ENCODE assay signal across 8 cellular contexts in the genomic region with DNA sequence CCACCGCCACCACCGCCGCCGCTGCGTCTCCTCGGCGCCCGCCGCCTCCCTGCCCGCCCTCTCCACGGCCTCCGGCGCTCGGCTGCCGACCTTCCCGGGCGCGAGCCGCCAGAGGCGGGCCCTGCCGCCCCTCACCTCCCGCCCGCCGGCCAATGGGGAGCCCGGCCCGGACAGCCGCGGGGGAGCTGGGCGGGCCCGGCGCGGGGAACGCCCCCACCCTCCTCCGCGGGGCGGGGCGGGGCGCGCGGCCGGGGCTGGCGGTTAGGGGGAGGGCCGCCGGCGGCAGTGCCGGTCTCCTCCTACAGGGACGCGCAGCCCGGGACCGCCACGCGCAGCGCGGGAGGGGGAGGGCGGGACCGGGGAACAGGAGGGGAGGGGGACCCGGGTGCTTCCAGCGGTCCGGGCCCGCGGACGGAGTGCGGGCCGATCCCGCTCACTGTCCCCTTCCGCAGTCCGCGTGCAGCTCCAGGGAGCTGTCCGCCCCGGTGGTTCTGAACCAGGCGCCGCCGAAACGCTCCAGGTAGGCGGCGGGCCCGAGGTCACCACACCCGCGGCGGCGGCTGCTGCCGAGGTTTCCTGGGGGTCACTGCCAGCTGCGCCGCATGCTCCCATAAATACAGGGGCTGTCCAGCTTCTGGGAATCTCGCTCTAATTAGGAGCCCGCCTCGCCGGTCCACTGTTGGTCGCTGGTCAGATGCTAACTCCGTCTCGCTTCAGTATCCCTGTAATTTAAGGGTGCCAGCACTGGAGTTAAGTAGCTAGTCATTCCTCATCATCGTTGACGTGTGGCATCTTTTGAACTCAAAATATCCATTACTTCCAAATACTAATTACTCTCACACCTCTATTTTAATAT. TPM values are rescaled to one million over a fixed set of nuclear protein-coding genes. Genes with fewer than 3 reads are reported as not detected.
DNase-seq lines count a peak whose midpoint lies in the region; ATAC-seq and TF ChIP-seq lines count a peak whose summit lies in the region.

A gene with protein sequence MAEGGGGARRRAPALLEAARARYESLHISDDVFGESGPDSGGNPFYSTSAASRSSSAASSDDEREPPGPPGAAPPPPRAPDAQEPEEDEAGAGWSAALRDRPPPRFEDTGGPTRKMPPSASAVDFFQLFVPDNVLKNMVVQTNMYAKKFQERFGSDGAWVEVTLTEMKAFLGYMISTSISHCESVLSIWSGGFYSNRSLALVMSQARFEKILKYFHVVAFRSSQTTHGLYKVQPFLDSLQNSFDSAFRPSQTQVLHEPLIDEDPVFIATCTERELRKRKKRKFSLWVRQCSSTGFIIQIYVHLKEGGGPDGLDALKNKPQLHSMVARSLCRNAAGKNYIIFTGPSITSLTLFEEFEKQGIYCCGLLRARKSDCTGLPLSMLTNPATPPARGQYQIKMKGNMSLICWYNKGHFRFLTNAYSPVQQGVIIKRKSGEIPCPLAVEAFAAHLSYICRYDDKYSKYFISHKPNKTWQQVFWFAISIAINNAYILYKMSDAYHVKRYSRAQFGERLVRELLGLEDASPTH (minus strand): TSS at position 87 of the 856 bp plus-strand sequence. CDS start 404 bp downstream, outside the sequence.

- no peak for TF ChIP-seq CTCF in WI38 (IDR thresholded peaks at IDR 0.05; ENCODE audit: low read depth, low read length)
- TF ChIP-seq CTCF in kidney epithelial cell (IDR thresholded peaks at IDR 0.05; ENCODE audit: insufficient read depth, low read length, poor library complexity, severe bottlenecking): no peak

- H3K27me3 Mint-ChIP-seq in central memory CD8-positive, alpha-beta T cell: peaks cover 57% of the 10 kb centered on the region

- no peak within 1 kb of the TSS for H3K27ac Mint-ChIP-seq in central memory CD8-positive, alpha-beta T cell (ENCODE audit: low read depth)

- no peaks in the 10 kb centered on the region for H3K36me3 ChIP-seq in kidney epithelial cell (ENCODE audit: control insufficient read depth, insufficient read depth, low read length)

- DNase-seq in activated gamma-delta T cell treated with Interleukin-2 at 50 U/mL for 16 hours (peak; percentile 36), activated gamma-delta T cell (lab: John Stamatoyannopoulos, UW) (no peak), NCI-H2107 (lab: John Stamatoyannopoulos, UW) (peak; percentile 95), kidney epithelial cell (ENCODE audit: low read depth) (no peak)
- peak in 1 of 2 donors; percentile 13 for DNase-seq in central memory CD8-positive, alpha-beta T cell (ENCODE audit: low spot score in 2 of 2)
- DNase-seq in stimulated activated CD4-positive, alpha-beta T cell treated with anti-CD3 and anti-CD28 coated beads, Interleukin-1b, Interleukin-23, amount 100 ng/mL, for 24 hours (ENCODE audit: low read depth in 4 of 4, low spot score in 1 of 4): peak in 3 of 4 experiments; percentile 34 to 53 (median 43)

- peaks cover 6% of the 10 kb centered on the region for H3K4me1 Mint-ChIP-seq in central memory CD8-positive, alpha-beta T cell

- peaks cover 25% of the 10 kb centered on the region for H3K27me3 ChIP-seq in kidney epithelial cell (ENCODE audit: control insufficient read depth, insufficient read depth, low read length)

- H3K36me3 Mint-ChIP-seq in central memory CD8-positive, alpha-beta T cell (ENCODE audit: insufficient read depth): peaks cover 3% of the 10 kb centered on the region

- H3K4me3 ChIP-seq in WI38 (ENCODE audit: low read depth, low read length) (peak within 1 kb of the TSS; percentile 47), kidney epithelial cell (ENCODE audit: low read depth, low read length) (peak within 1 kb of the TSS; percentile 41)

- peak within 1 kb of the TSS; percentile 72 for H3K4me3 Mint-ChIP-seq in central memory CD8-positive, alpha-beta T cell

- ATAC-seq in HG02981 (IDR thresholded peaks at IDR 0.05; ENCODE audit: unreplicated experiment): peak; percentile 79
- peak; percentile 58 for ATAC-seq in central memory CD8-positive, alpha-beta T cell (replicated peaks; ENCODE audit: extremely low read depth, poor library complexity, severe bottlenecking)

- H3K9me3 Mint-ChIP-seq in central memory CD8-positive, alpha-beta T cell: no peaks in the 10 kb centered on the region

RNA-seq across cellular contexts. Expression of the gene that starts here (rescaled TPM):
- 54.0 and 70.7 TPM in 2 replicates for total RNA-seq in kidney epithelial cell

Comparison
In these comparisons a context has a peak if more than half of its experiments do, and no peak if none do; other contexts are left out.
1. DNase-seq: peak in activated gamma-delta T cell treated with Interleukin-2 at 50 U/mL for 16 hours (single experiment), NCI-H2107 (single experiment) and stimulated activated CD4-positive, alpha-beta T cell treated with anti-CD3 and anti-CD28 coated beads, Interleukin-1b, Interleukin-23, amount 100 ng/mL, for 24 hours (3 of 4); none in activated gamma-delta T cell (single experiment) and kidney epithelial cell (single experiment).